Comparison of ENCODE assay signal across 8 cellular contexts in the genomic region with DNA sequence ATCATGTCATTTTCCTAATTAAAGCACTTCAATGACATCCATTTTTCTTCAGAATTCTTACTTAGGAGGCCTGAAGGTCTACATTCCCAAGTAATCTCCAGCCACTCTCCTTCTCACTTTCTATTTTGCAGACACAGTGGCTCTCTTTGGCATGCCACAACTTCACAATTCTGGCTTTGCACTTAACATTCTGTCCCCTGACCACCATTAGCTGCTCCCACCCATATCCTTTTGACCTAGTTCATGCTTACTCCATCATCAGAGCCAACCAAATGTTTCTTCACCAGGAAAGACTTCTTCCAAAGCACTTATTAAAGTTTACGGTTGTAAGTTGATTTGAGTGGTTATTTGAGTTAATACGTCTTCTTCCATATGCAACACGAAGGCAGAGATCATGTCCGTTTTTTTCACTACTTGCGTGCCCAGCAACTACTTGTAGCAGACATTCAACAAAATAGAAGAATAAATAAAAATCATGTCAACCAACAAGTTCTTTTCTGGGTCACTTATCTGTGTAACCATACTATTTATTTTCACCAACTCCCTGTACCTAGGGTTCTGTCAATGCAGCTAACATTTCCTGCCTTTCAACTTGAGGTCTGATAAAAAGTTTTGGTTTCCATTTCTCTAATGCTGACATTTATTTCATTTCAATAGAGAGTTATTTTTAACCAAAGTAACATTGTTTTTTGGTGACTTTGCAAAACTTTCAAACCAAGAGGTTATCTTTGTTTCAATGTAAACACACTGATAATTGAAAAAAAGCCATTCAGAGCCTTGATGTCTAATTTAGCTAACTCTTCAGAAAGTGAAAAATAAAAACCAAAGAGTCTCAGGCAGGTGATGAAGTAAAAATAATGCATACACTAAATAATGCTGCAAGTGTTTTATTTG. TPM values are rescaled to one million over a fixed set of nuclear protein-coding genes. Genes with fewer than 3 reads are reported as not detected.
DNase-seq lines count a peak whose midpoint lies in the region; ATAC-seq and TF ChIP-seq lines count a peak whose summit lies in the region.

No MANE protein-coding gene starts in this region.

- in situ Hi-C loops in gastrocnemius medialis (cut with MboI; ENCODE audit: low sequenced_read_pairs in 4 of 4) (loop anchor here in 2 of 4 donors (10.0 kb wide), 1 partner anchor 110 kb away; a partner anchor contains a TSS), G401 (cut with HindIII; ENCODE audit: low sequenced_read_pairs) (no loop called here), GM23248 (cut with MboI) (no loop called here)

- intact Hi-C loops in mucosa of descending colon (cut with DNase I, micrococcal nuclease) (loop anchor here in 1 of 2 donors (10.0 kb wide), 1 partner anchor 100 kb away; no protein-coding TSS in a partner anchor), gastrocnemius medialis (cut with DNase I; ENCODE audit: low total_unique reads) (no loop called here)

- peaks cover 16% of the 10 kb centered on the region for H3F3A ChIP-seq in GM23248 (ENCODE audit: insufficient read depth)

- H3K79me2 ChIP-seq in GM23248 (ENCODE audit: insufficient read depth): no peaks in the 10 kb centered on the region

- peak; percentile 51 for ATAC-seq in GM18520 (IDR thresholded peaks at IDR 0.05; ENCODE audit: unreplicated experiment)
- peak; percentile 82 for ATAC-seq in GM21723 (IDR thresholded peaks at IDR 0.05; ENCODE audit: unreplicated experiment)
- ATAC-seq in HG03575 (IDR thresholded peaks at IDR 0.05; ENCODE audit: extremely low read depth, insufficient number of reproducible peaks, low FRiP score, unreplicated experiment): peak; percentile 55
- peak; percentile 32 for ATAC-seq in mucosa of descending colon
- no peak for ATAC-seq in gastrocnemius medialis

- H3K9me3 ChIP-seq in mucosa of descending colon (no peaks in the 10 kb centered on the region), gastrocnemius medialis (no peaks in the 10 kb centered on the region), GM23248 (ENCODE audit: low read depth) (no peaks in the 10 kb centered on the region)

- no peak overlapping the region for H3K4me2 ChIP-seq in GM23248 (ENCODE audit: unreplicated experiment)

- H3K27me3 ChIP-seq in gastrocnemius medialis (no peaks in the 10 kb centered on the region), GM23248 (replicated peaks; ENCODE audit: insufficient read depth) (no peaks in the 10 kb centered on the region)

- H3K9me2 ChIP-seq in GM23248 (ENCODE audit: insufficient read depth): no peaks in the 10 kb centered on the region

- H4K20me1 ChIP-seq in GM23248 (ENCODE audit: insufficient read depth): no peaks in the 10 kb centered on the region

- no peak overlapping the region for H2AFZ ChIP-seq in GM23248

- WGBS in GM23248 (ENCODE audit: low coverage in 1 of 2, low lambda C conversion rate in 2 of 2, missing lambda C conversion rate in 2 of 2), 2 experiments: 94 to 97% methylated on average over 5 of the region's 5 CpGs

- DNase-seq in mucosa of descending colon: no peak
- DNase-seq in gastrocnemius medialis: no peak
- DNase-seq in G401 (ENCODE audit: low spot score): no peak
- DNase-seq in GM23248: no peak
- DNase-seq in inferior parietal cortex (ENCODE audit: extremely low spot score): no peak

- TF ChIP-seq CTCF in mucosa of descending colon (IDR thresholded peaks at IDR 0.05): no peak
- TF ChIP-seq CTCF in gastrocnemius medialis (IDR thresholded peaks at IDR 0.05 in 4 of 5, conservative IDR thresholded peaks at IDR 0.05 in 1 of 5): no peak

- no peak overlapping the region for H3K9ac ChIP-seq in GM23248

- TF ChIP-seq POLR2A in gastrocnemius medialis (IDR thresholded peaks at IDR 0.05): no peak

- no peaks in the 10 kb centered on the region for H3K36me3 ChIP-seq in mucosa of descending colon (ENCODE audit: low read depth)
- H3K36me3 ChIP-seq in gastrocnemius medialis: no peaks in the 10 kb centered on the region
- no peaks in the 10 kb centered on the region for H3K36me3 ChIP-seq in GM23248 (ENCODE audit: low read depth)

- no peak overlapping the region for H3K4me3 ChIP-seq in mucosa of descending colon
- H3K4me3 ChIP-seq in gastrocnemius medialis: no peak overlapping the region
- H3K4me3 ChIP-seq in GM23248: no peak overlapping the region

- H3K27ac ChIP-seq in gastrocnemius medialis: no peak overlapping the region
- no peak overlapping the region for H3K27ac ChIP-seq in GM23248

- peaks cover 12% of the 10 kb centered on the region for H3K4me1 ChIP-seq in mucosa of descending colon (ENCODE audit: low read depth)
- peaks cover 0 to 5% of the 10 kb centered on the region in 2 donors for H3K4me1 ChIP-seq in gastrocnemius medialis
- peaks cover 17% of the 10 kb centered on the region for H3K4me1 ChIP-seq in GM23248 (ENCODE audit: insufficient read depth)

RNA-seq across cellular contexts. Expression of a gene that starts 9.9 kb away (rescaled TPM):
- total RNA-seq in mucosa of descending colon (10 to 100 TPM; 26.4 to 28.6 (median 26.7) TPM), gastrocnemius medialis (10 to 100 TPM; 16.0 to 50.2 (median 31.7) TPM)
- 26.5 and 33.1 TPM in 2 replicates for total RNA-seq in G401 (2014; rRNA removed; shearing (Covaris generic))
- total RNA-seq in GM23248 (2014; rRNA removed; shearing (Covaris generic)): 89.5 and 103 TPM in 2 replicates
- 35.1 and 39.7 TPM in 2 replicates for polyA plus RNA-seq in GM23248 (2016; fragmentation: Nextera tagmentation; extraction: Ambion mirVana)

Comparison
In these comparisons a context has a peak if more than half of its experiments do, and no peak if none do; other contexts are left out.
1. ATAC-seq: peak in GM18520 (single experiment), GM21723 (single experiment), HG03575 (single experiment) and mucosa of descending colon (single experiment); none in gastrocnemius medialis (0 of 2).